ENCODE assay signal across 1 cellular context in genomic region chr7:103121641-103122040, GRCh38.
A peak's percentile ranks its signal among the peaks of the same experiment; 100 is the strongest.
TF ChIP-seq lines count a peak whose summit lies in the region.

No MANE protein-coding gene starts in this region.

TF ChIP-seq in K562, 482 proteins besides CTCF, POLR2A, EP300 and RAD21 (continued from another document and continues in another):
- TF ChIP-seq ZNF639 (CRISPR knock-in tag; conservative IDR thresholded peaks at IDR 0.05 in 1 of 2, IDR thresholded peaks at IDR 0.05 in 1 of 2): no peak
- TF ChIP-seq EZH2 (IDR thresholded peaks at IDR 0.05; ENCODE audit: borderline replicate concordance, low read depth, low read length): no peak
- TF ChIP-seq KLF6 (CRISPR knock-in tag; IDR thresholded peaks at IDR 0.05; ENCODE audit: borderline replicate concordance): no peak
- peak; percentile 26; the same call in 1 of the 2 replicates for TF ChIP-seq JUND (IDR thresholded peaks at IDR 0.05; ENCODE audit: borderline replicate concordance, low read depth, low read length)
- no peak; the same call in 2 of the 3 replicates for TF ChIP-seq JUND (tag; IDR thresholded peaks at IDR 0.05; ENCODE audit: borderline replicate concordance, low read depth, low read length)
- no peak for TF ChIP-seq MBD1 (CRISPR knock-in tag; IDR thresholded peaks at IDR 0.05)
- TF ChIP-seq CREB5 (CRISPR knock-in tag; IDR thresholded peaks at IDR 0.05): no peak
- 0 out of 2 replicates have a peak, but pooled peaks have one; percentile 40 for TF ChIP-seq SMARCE1 (IDR thresholded peaks at IDR 0.05)
- TF ChIP-seq NR3C1 (CRISPR knock-in tag; IDR thresholded peaks at IDR 0.05): no peak
- no peak for TF ChIP-seq ZNF134 (CRISPR knock-in tag; conservative IDR thresholded peaks at IDR 0.05)
- no peak for TF ChIP-seq PCBP1 (IDR thresholded peaks at IDR 0.05; ENCODE audit: low read depth, low read length, poor library complexity, severe bottlenecking)
- no peak for TF ChIP-seq ID3 (CRISPR knock-in tag; IDR thresholded peaks at IDR 0.05)
- no peak for TF ChIP-seq ID3 (tag; IDR thresholded peaks at IDR 0.05)
- TF ChIP-seq IRF1 (CRISPR knock-in tag; IDR thresholded peaks at IDR 0.05; ENCODE audit: borderline replicate concordance): no peak
- no peak for TF ChIP-seq BCL6 (CRISPR knock-in tag; IDR thresholded peaks at IDR 0.05)
- peak; percentile 81 for TF ChIP-seq PKNOX1 (IDR thresholded peaks at IDR 0.05)
- no peak for TF ChIP-seq ZNF282 (CRISPR knock-in tag; IDR thresholded peaks at IDR 0.05)
- TF ChIP-seq ZNF518B (CRISPR knock-in tag; IDR thresholded peaks at IDR 0.05): no peak
- TF ChIP-seq CBFB (CRISPR knock-in tag; IDR thresholded peaks at IDR 0.05): no peak
- TF ChIP-seq HBP1 (CRISPR knock-in tag; IDR thresholded peaks at IDR 0.05): no peak
- no peak for TF ChIP-seq FOXP1 (CRISPR knock-in tag; IDR thresholded peaks at IDR 0.05)
- no peak for TF ChIP-seq SAFB (IDR thresholded peaks at IDR 0.05; ENCODE audit: borderline replicate concordance, low read depth, low read length)
- TF ChIP-seq HMBOX1 (IDR thresholded peaks at IDR 0.05): peak; percentile 48; the same call in 1 of the 2 replicates
- peak; percentile 58 for TF ChIP-seq NFIC (IDR thresholded peaks at IDR 0.05)
- TF ChIP-seq MECOM (CRISPR knock-in tag; IDR thresholded peaks at IDR 0.05): no peak
- no peak for TF ChIP-seq ZBTB49 (CRISPR knock-in tag; IDR thresholded peaks at IDR 0.05; ENCODE audit: borderline replicate concordance)
- no peak for TF ChIP-seq GTF3C2 (IDR thresholded peaks at IDR 0.05; ENCODE audit: borderline replicate concordance, extremely low read depth, insufficient read length)
- peak; percentile 89 for TF ChIP-seq TAL1 (IDR thresholded peaks at IDR 0.05)
- no peak for TF ChIP-seq ZNF146 (CRISPR knock-in tag; IDR thresholded peaks at IDR 0.05; ENCODE audit: unreplicated experiment)
- no peak for TF ChIP-seq DIDO1 (tag; IDR thresholded peaks at IDR 0.05; ENCODE audit: low read depth)
- TF ChIP-seq NFE2 (IDR thresholded peaks at IDR 0.05; ENCODE audit: low read depth): peak; percentile 11; the same call in 1 of the 2 replicates
- TF ChIP-seq ILK (tag; IDR thresholded peaks at IDR 0.05; ENCODE audit: borderline replicate concordance, low read depth): no peak
- no peak for TF ChIP-seq SMAD1 (IDR thresholded peaks at IDR 0.05; ENCODE audit: low read depth, low read length, partially characterized antibody)
- no peak for TF ChIP-seq UBTF (IDR thresholded peaks at IDR 0.05; ENCODE audit: borderline replicate concordance in 1 of 2, low read depth in 2 of 2, low read length in 2 of 2)
- TF ChIP-seq FOXK2 (conservative IDR thresholded peaks at IDR 0.05 in 1 of 2, IDR thresholded peaks at IDR 0.05 in 1 of 2; ENCODE audit: low read depth in 2 of 2): no peak
- no peak for TF ChIP-seq TBP (optimal IDR thresholded peaks at IDR 0.05; ENCODE audit: low read depth, low read length)
- TF ChIP-seq KDM2B (CRISPR knock-in tag; IDR thresholded peaks at IDR 0.05): no peak
- TF ChIP-seq PHB2 (IDR thresholded peaks at IDR 0.05; ENCODE audit: low read depth): no peak
